16 cellular contexts compared by ENCODE assay signal in genomic region chr13:50467156-50467814, GRCh38.
"Had no signal": no experiment of that assay in that cellular context is flagged by ENCODE, and none has a peak within 500 bp of the region (broad histone marks: within the 10 kb centered on the region; RNA-seq: fewer than 3 reads in every experiment).

No MANE protein-coding gene starts in this region.

- H3K79me2 ChIP-seq: parathyroid adenoma had no signal

- ATAC-seq: activated CD8-positive, alpha-beta T cell treated with anti-CD3 and anti-CD28 coated beads, Interleukin-2, amount 10 ng/mL, durations not matched to agents 7 days and 5 days; activated T-cell treated with anti-CD3 and anti-CD28 coated beads, Interleukin-2, amount 50 U/mL, for 72 hours; upper lobe of right lung had no signal

- H3K4me1 ChIP-seq: upper lobe of right lung had no signal

- H2AFZ ChIP-seq: parathyroid adenoma had no signal

- H3K36me3 ChIP-seq: brain microvascular endothelial cell, neutrophil, thoracic aorta, upper lobe of right lung had no signal

- H3K27ac ChIP-seq: brain microvascular endothelial cell, neutrophil, parathyroid adenoma, thoracic aorta, upper lobe of right lung had no signal

- H3K9ac ChIP-seq: parathyroid adenoma had no signal

- DNase-seq: activated B cell treated with CpG ODN at 0.5 μM for 24 hours; activated CD4-positive, alpha-beta T cell treated with anti-CD3 and anti-CD28 coated beads, Interleukin-2, amount 10 ng/mL, durations not matched to agents 24 days and 14 days; activated CD8-positive, alpha-beta memory T cell treated with anti-CD3 and anti-CD28 coated beads, Interleukin-2, amount 50 U/mL, for 48 hours; activated CD8-positive, alpha-beta T cell treated with anti-CD3 and anti-CD28 coated beads, Interleukin-2, amount 10 ng/mL, durations not matched to agents 7 days and 5 days; activated gamma-delta T cell; activated T-cell treated with anti-CD3 and anti-CD28 coated beads, Interleukin-2, amount 50 U/mL, for 72 hours; amygdala; brain microvascular endothelial cell; effector memory CD4-positive, alpha-beta T cell; islet precursor cell; naive B cell; retina had no signal

- H3K4me3 ChIP-seq: thoracic aorta, upper lobe of right lung had no signal

- H3K27me3 ChIP-seq: brain microvascular endothelial cell, neutrophil, upper lobe of right lung had no signal

- H3K9me3 ChIP-seq: neutrophil, thoracic aorta, upper lobe of right lung had no signal
